Comparison of ENCODE assay signal across 1 cellular context in the genomic region with DNA sequence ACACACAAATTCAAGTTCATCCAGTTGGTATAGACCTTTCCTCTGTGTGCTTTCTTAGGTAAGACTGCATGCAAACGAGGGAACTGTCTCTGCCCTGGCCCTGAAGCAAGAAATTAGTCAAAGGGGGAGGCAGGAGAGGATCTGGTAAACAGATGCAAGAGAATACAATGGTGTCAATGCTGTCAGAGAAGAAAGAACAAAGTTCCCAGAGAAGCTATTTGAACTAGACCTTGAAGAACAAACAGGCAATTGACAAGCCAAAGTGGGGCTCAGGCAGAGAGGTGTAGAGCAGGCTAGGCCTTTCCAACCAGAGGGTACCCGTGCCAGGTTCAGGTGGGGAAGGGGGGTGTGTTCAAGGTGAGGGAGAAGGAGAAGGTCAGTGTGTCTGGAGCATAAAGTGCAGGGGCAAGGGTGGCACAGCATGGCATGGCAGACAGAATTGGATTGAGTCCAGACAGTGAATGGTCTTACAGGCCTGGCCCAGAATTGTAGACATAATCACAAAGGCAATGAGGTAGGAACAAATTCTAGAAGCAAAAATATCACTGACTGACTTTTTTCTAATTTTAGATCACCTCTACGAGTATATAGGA.
TF ChIP-seq lines count a peak whose summit lies in the region.

No MANE protein-coding gene starts in this region.

TF ChIP-seq in GM23338, 12 proteins besides CTCF, POLR2A, EP300 and RAD21 (continued from another document):
- TF ChIP-seq, protein P1, sequence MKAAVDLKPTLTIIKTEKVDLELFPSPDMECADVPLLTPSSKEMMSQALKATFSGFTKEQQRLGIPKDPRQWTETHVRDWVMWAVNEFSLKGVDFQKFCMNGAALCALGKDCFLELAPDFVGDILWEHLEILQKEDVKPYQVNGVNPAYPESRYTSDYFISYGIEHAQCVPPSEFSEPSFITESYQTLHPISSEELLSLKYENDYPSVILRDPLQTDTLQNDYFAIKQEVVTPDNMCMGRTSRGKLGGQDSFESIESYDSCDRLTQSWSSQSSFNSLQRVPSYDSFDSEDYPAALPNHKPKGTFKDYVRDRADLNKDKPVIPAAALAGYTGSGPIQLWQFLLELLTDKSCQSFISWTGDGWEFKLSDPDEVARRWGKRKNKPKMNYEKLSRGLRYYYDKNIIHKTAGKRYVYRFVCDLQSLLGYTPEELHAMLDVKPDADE (IDR thresholded peaks at IDR 0.05): no peak
- TF ChIP-seq EZH2 (IDR thresholded peaks at IDR 0.05; ENCODE audit: low read depth, unreplicated experiment) (no peak), ZNF462 (CRISPR knock-in tag; IDR thresholded peaks at IDR 0.05) (no peak), ZNF331 (CRISPR knock-in tag; IDR thresholded peaks at IDR 0.05; ENCODE audit: low read depth) (no peak), NANOG (IDR thresholded peaks at IDR 0.05; ENCODE audit: borderline replicate concordance) (no peak), EZH2phosphoT487 (IDR thresholded peaks at IDR 0.05; ENCODE audit: unreplicated experiment) (no peak), POLR2AphosphoS5 (IDR thresholded peaks at IDR 0.05; ENCODE audit: low read depth) (no peak), CREB1 (CRISPR knock-in tag; IDR thresholded peaks at IDR 0.05; ENCODE audit: low read depth) (no peak)
- TF ChIP-seq, protein P2, sequence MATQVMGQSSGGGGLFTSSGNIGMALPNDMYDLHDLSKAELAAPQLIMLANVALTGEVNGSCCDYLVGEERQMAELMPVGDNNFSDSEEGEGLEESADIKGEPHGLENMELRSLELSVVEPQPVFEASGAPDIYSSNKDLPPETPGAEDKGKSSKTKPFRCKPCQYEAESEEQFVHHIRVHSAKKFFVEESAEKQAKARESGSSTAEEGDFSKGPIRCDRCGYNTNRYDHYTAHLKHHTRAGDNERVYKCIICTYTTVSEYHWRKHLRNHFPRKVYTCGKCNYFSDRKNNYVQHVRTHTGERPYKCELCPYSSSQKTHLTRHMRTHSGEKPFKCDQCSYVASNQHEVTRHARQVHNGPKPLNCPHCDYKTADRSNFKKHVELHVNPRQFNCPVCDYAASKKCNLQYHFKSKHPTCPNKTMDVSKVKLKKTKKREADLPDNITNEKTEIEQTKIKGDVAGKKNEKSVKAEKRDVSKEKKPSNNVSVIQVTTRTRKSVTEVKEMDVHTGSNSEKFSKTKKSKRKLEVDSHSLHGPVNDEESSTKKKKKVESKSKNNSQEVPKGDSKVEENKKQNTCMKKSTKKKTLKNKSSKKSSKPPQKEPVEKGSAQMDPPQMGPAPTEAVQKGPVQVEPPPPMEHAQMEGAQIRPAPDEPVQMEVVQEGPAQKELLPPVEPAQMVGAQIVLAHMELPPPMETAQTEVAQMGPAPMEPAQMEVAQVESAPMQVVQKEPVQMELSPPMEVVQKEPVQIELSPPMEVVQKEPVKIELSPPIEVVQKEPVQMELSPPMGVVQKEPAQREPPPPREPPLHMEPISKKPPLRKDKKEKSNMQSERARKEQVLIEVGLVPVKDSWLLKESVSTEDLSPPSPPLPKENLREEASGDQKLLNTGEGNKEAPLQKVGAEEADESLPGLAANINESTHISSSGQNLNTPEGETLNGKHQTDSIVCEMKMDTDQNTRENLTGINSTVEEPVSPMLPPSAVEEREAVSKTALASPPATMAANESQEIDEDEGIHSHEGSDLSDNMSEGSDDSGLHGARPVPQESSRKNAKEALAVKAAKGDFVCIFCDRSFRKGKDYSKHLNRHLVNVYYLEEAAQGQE (IDR thresholded peaks at IDR 0.05; ENCODE audit: unreplicated experiment): no peak
